In genomic region chr12:103929051-103929908, GRCh38 we compare ENCODE assay signal across 1 cellular context.
TF ChIP-seq lines count a peak whose summit lies in the region.

No MANE protein-coding gene starts in this region.

TF ChIP-seq in HepG2, 621 proteins besides CTCF, POLR2A, EP300 and RAD21 (continued from another document and continues in another):
- TF ChIP-seq AFF4 (CRISPR knock-in tag; IDR thresholded peaks at IDR 0.05) (no peak), ZFAT (CRISPR knock-in tag; conservative IDR thresholded peaks at IDR 0.05) (no peak), ZNF362 (CRISPR knock-in tag; IDR thresholded peaks at IDR 0.05; ENCODE audit: borderline replicate concordance) (no peak), POGK (CRISPR knock-in tag; conservative IDR thresholded peaks at IDR 0.05) (no peak; the same call in 1 of the 2 replicates), SETDB1 (CRISPR knock-in tag; IDR thresholded peaks at IDR 0.05; ENCODE audit: borderline replicate concordance) (no peak), ZNF619 (CRISPR knock-in tag; IDR thresholded peaks at IDR 0.05) (no peak), ZNF10 (CRISPR knock-in tag; IDR thresholded peaks at IDR 0.05; ENCODE audit: borderline replicate concordance, low read depth) (no peak), NFKB2 (CRISPR knock-in tag; IDR thresholded peaks at IDR 0.05; ENCODE audit: borderline replicate concordance) (peak; percentile 74; the same call in 1 of the 2 replicates), ZNF570 (CRISPR knock-in tag; IDR thresholded peaks at IDR 0.05; ENCODE audit: borderline replicate concordance) (0 out of 2 replicates have a peak, but pooled peaks have one; percentile 55), KLF11 (CRISPR knock-in tag; IDR thresholded peaks at IDR 0.05) (no peak; the same call in 1 of the 2 replicates), ATM (IDR thresholded peaks at IDR 0.05; ENCODE audit: borderline replicate concordance) (no peak), ZNF263 (CRISPR knock-in tag; IDR thresholded peaks at IDR 0.05) (peak; percentile 21; the same call in 1 of the 2 replicates), RERE (CRISPR knock-in tag; IDR thresholded peaks at IDR 0.05; ENCODE audit: low read depth) (no peak), FOXM1 (CRISPR knock-in tag; IDR thresholded peaks at IDR 0.05) (no peak), ZZZ3 (CRISPR knock-in tag; IDR thresholded peaks at IDR 0.05; ENCODE audit: borderline replicate concordance) (no peak; the same call in 1 of the 2 replicates), ELF3 (CRISPR knock-in tag; IDR thresholded peaks at IDR 0.05) (no peak; the same call in 1 of the 2 replicates), SNAPC4 (CRISPR knock-in tag; IDR thresholded peaks at IDR 0.05) (no peak), ZNF549 (CRISPR knock-in tag; IDR thresholded peaks at IDR 0.05) (no peak), ZKSCAN8 (CRISPR knock-in tag; IDR thresholded peaks at IDR 0.05; ENCODE audit: borderline replicate concordance) (peak; percentile 68; the same call in 1 of the 2 replicates), ZNF704 (CRISPR knock-in tag; IDR thresholded peaks at IDR 0.05; ENCODE audit: borderline replicate concordance) (0 out of 2 replicates have a peak, but pooled peaks have one; percentile 49), MXI1 (IDR thresholded peaks at IDR 0.05; ENCODE audit: borderline replicate concordance, low read depth, low read length) (peak; percentile 28; the same call in 1 of the 3 replicates), HNRNPLL (IDR thresholded peaks at IDR 0.05; ENCODE audit: low read depth, low read length, poor library complexity, severe bottlenecking) (peak; percentile 95), ZSCAN29 (CRISPR knock-in tag; conservative IDR thresholded peaks at IDR 0.05) (0 out of 2 replicates have a peak, but pooled peaks have one; percentile 45), JUND (CRISPR knock-in tag; IDR thresholded peaks at IDR 0.05) (no peak), KAT8 (CRISPR knock-in tag; IDR thresholded peaks at IDR 0.05) (peak; percentile 61), ZNF605 (CRISPR knock-in tag; IDR thresholded peaks at IDR 0.05) (0 out of 2 replicates have a peak, but pooled peaks have one; percentile 68), ZNF792 (CRISPR knock-in tag; IDR thresholded peaks at IDR 0.05) (0 out of 2 replicates have a peak, but pooled peaks have one; percentile 62), DBP (CRISPR knock-in tag; IDR thresholded peaks at IDR 0.05; ENCODE audit: not compliant biosample characterization) (peak; percentile 37), SMAD1 (CRISPR knock-in tag; IDR thresholded peaks at IDR 0.05; ENCODE audit: borderline replicate concordance, low read depth) (peak; percentile 22; the same call in 1 of the 2 replicates), ZNF503 (CRISPR knock-in tag; IDR thresholded peaks at IDR 0.05) (peak; percentile 36; the same call in 1 of the 2 replicates), ZNF724P (CRISPR knock-in tag; IDR thresholded peaks at IDR 0.05; ENCODE audit: borderline replicate concordance) (peak; percentile 58; the same call in 1 of the 2 replicates)
